ENCODE assay signal across 1 cellular context in genomic region chr14:90397401-90398314, GRCh38.
A peak's percentile ranks its signal among the peaks of the same experiment; 100 is the strongest.
TF ChIP-seq lines count a peak whose summit lies in the region.

No MANE protein-coding gene starts in this region.

TF ChIP-seq in K562, 482 proteins besides CTCF, POLR2A, EP300 and RAD21 (continued from another document):
- TF ChIP-seq CREB5 (CRISPR knock-in tag; IDR thresholded peaks at IDR 0.05) (no peak), THAP7 (CRISPR knock-in tag; IDR thresholded peaks at IDR 0.05) (no peak), HNRNPK (IDR thresholded peaks at IDR 0.05; ENCODE audit: low read depth, low read length, poor library complexity, severe bottlenecking) (peak; percentile 50), BACH1 (tag; IDR thresholded peaks at IDR 0.05) (no peak), ARID1B (IDR thresholded peaks at IDR 0.05) (no peak), ARID4B (CRISPR knock-in tag; IDR thresholded peaks at IDR 0.05) (0 out of 2 replicates have a peak, but pooled peaks have one; percentile 38), PHF8 (IDR thresholded peaks at IDR 0.05; ENCODE audit: borderline replicate concordance, low read length) (no peak), CTBP1 (IDR thresholded peaks at IDR 0.05; ENCODE audit: borderline replicate concordance) (no peak)
